8 cellular contexts compared by ENCODE assay signal in the genomic region with DNA sequence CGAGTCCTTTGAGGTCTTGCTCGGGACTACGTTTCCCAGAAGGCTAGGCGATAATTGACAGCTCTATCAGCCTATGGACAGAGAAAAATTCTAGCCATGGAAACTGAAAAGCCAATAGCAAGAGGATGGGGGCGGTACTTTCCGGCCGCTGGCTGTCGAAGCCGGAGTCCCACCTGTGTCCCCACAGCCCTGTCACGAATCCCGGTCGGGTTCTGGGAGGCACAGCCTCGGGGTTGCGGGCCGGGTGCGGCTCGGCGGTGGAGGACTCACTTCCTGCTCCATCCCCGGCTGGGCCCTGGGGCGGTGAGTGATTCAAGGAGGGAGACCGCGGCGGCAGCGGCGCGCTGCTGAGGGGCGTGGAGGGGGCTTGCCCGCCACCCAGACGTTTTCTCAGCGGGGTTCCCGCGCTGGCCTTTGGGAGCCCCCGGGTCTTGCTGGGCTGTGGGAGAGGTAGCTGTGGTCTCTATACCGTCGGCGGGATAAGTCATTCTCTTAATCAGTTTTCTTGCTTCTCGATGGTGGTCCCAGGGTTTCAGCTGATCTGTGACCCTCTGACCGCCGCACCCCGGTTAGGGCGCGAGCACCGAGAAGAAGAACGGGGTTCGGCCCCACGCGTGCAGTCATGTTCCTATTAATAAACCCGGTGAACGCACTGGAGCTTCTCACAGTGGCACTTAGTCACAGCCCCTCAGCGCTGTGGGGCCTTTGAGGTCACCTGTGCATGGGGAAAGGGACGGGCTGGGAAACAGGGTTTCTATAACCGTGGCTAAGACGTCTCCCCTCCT. TPM values are rescaled to one million over a fixed set of nuclear protein-coding genes. Genes with fewer than 3 reads are reported as not detected.
DNase-seq lines count a peak whose midpoint lies in the region; ATAC-seq and TF ChIP-seq lines count a peak whose summit lies in the region.

Gene ZNF774 (plus strand): TSS at position 176 of the 785 bp plus-strand sequence. CDS start 2,377 bp downstream, outside the sequence.

- intact Hi-C loops in IMR-90 (cut with micrococcal nuclease), result no loop called here
- intact Hi-C loops in OCI-LY7 (cut with micrococcal nuclease; ENCODE audit: unreplicated experiment), result loop anchor here (2.0 kb wide), 1 partner anchor 122 kb away; no protein-coding TSS in a partner anchor

- H2AFZ ChIP-seq in IMR-90 (replicated peaks; ENCODE audit: low read length, poor library complexity) (peak within 1 kb of the TSS; percentile 95), OCI-LY7 (ENCODE audit: low read length) (peak within 1 kb of the TSS; percentile 88)

- BruUV-seq in IMR-90 (replicated peaks; lab: Mats Ljungman, UMichigan) (no TSS peak), OCI-LY7 (replicated peaks; lab: Mats Ljungman, UMichigan) (no TSS peak)

- no peak within 1 kb of the TSS for H3K18ac ChIP-seq in IMR-90 (ENCODE audit: low read depth, low read length)

- peak within 1 kb of the TSS in 1 of 2 experiments; percentile 81; a peak in 2 of 4 replicates for H4K8ac ChIP-seq in IMR-90 (ENCODE audit: low read depth in 2 of 2, low read length in 2 of 2)

- dilution Hi-C loops in IMR-90 (cut with HindIII; ENCODE audit: low sequenced_read_pairs, unreplicated experiment), result no loop called here

- H3K4me3 ChIP-seq in IMR-90 (ENCODE audit: insufficient read depth, low read depth, low read length) (peak within 1 kb of the TSS; percentile 79), OCI-LY7 (ENCODE audit: low read depth, low read length, poor library complexity, severe bottlenecking) (peak within 1 kb of the TSS; percentile 75), esophagus (ENCODE audit: low read depth in 1 of 2, low read length in 2 of 2) (peak within 1 kb of the TSS; percentile 75 to 78), mucosa of stomach (ENCODE audit: low read length) (peak within 1 kb of the TSS; percentile 75)

- no peak within 1 kb of the TSS for H3K23ac ChIP-seq in IMR-90 (ENCODE audit: low read depth, low read length)

- H2AK9ac ChIP-seq in IMR-90 (replicated peaks; ENCODE audit: low read depth, low read length, poor library complexity), result no peak within 1 kb of the TSS

- TF ChIP-seq RAD21 in IMR-90 (IDR thresholded peaks at IDR 0.05; ENCODE audit: low read length), result no peak

- POLR2A ChIA-PET in IMR-90 (lab: Charles Lee; ENCODE audit: unreplicated experiment), result no interaction called here
- POLR2A ChIA-PET in OCI-LY7 (lab: Charles Lee), result interaction anchor here (0.6 to 1.6 kb wide), 4 partner anchors 25 to 245 kb away, joined by 3 to 9 read pairs (median 3); no protein-coding TSS in a partner anchor

- TF ChIP-seq CTCF in IMR-90 (conservative IDR thresholded peaks at IDR 0.05; ENCODE audit: low read depth, low read length), result no peak
- no peak for TF ChIP-seq CTCF in OCI-LY7 (conservative IDR thresholded peaks at IDR 0.05; ENCODE audit: low read length)

- no peak within 1 kb of the TSS for H3K4ac ChIP-seq in IMR-90 (ENCODE audit: low read depth, low read length)

- H3K27ac ChIP-seq in IMR-90 (ENCODE audit: insufficient read depth, low read length) (no peak within 1 kb of the TSS; the same call in 1 of the 2 replicates), OCI-LY7 (ENCODE audit: low read depth, low read length, poor library complexity, severe bottlenecking) (no peak within 1 kb of the TSS), esophagus (ENCODE audit: low read depth in 2 of 2, low read length in 1 of 2) (peak within 1 kb of the TSS; percentile 25 to 79)

- H2BK15ac ChIP-seq in IMR-90 (ENCODE audit: low read depth, low read length), result no peak within 1 kb of the TSS

- 0 out of 2 replicates have a peak, but pooled peaks have one; percentile 24 for TF ChIP-seq POLR2A in IMR-90 (IDR thresholded peaks at IDR 0.05; ENCODE audit: low read depth, low read length)

- peak within 1 kb of the TSS; percentile 89 for H3K4me2 ChIP-seq in IMR-90 (ENCODE audit: low read depth, low read length)
- peak within 1 kb of the TSS; percentile 90 for H3K4me2 ChIP-seq in OCI-LY7 (ENCODE audit: low read length)

- no peaks in the 10 kb centered on the region for H3K27me3 ChIP-seq in IMR-90 (ENCODE audit: control insufficient read depth, insufficient read depth, low read length)
- no peaks in the 10 kb centered on the region for H3K27me3 ChIP-seq in esophagus (ENCODE audit: control insufficient read depth in 1 of 2, insufficient read depth in 2 of 2, low read length in 2 of 2)
- no peaks in the 10 kb centered on the region for H3K27me3 ChIP-seq in mucosa of stomach (ENCODE audit: control insufficient read depth, insufficient read depth, low read length)

- no peak within 1 kb of the TSS for H3K14ac ChIP-seq in IMR-90 (replicated peaks; ENCODE audit: low read depth, low read length)

- no peaks in the 10 kb centered on the region for H3K9me2 ChIP-seq in OCI-LY7 (ENCODE audit: insufficient read depth, low read length)

- H3K9me3 ChIP-seq in IMR-90 (ENCODE audit: control insufficient read depth, insufficient read depth, low read length), result no peaks in the 10 kb centered on the region
- no peaks in the 10 kb centered on the region for H3K9me3 ChIP-seq in OCI-LY7 (ENCODE audit: low read length)
- H3K9me3 ChIP-seq in esophagus (ENCODE audit: control insufficient read depth in 2 of 2, insufficient read depth in 1 of 2, low read depth in 1 of 2, low read length in 1 of 2), result no peaks in the 10 kb centered on the region
- H3K9me3 ChIP-seq in mucosa of stomach (ENCODE audit: control insufficient read depth, low read length), result no peaks in the 10 kb centered on the region

- no peaks in the 10 kb centered on the region for H3K79me1 ChIP-seq in IMR-90 (ENCODE audit: low read depth in 1 of 2, low read length in 2 of 2)

- DNase-seq in DMS 273 treated with DMSO at 0.1 percent for 48 hours (lab: John Stamatoyannopoulos, UW), result peak; percentile 81
- DNase-seq in IMR-90, result peak; percentile 94
- DNase-seq in OCI-LY7 (ENCODE audit: low spot score), result peak; percentile 98
- peak; percentile 81 for DNase-seq in activated T-cell treated with anti-CD3 and anti-CD28 coated beads for 4 hours
- DNase-seq in stimulated activated CD8-positive, alpha-beta memory T cell treated with anti-CD3 and anti-CD28 coated beads, Interleukin-4, amount 100 ng/mL, for 48 hours, result peak; percentile 93

- no peak within 1 kb of the TSS for H4K91ac ChIP-seq in IMR-90 (ENCODE audit: insufficient read depth, low read depth, low read length)

- H3K56ac ChIP-seq in IMR-90 (ENCODE audit: extremely low read depth, insufficient read depth, low read length), result no peak within 1 kb of the TSS

- H2BK5ac ChIP-seq in IMR-90 (ENCODE audit: low read depth, low read length, poor library complexity, severe bottlenecking), result no peak within 1 kb of the TSS

- no peaks in the 10 kb centered on the region for H3K9me1 ChIP-seq in IMR-90 (ENCODE audit: insufficient read depth, low read length)

- in situ Hi-C loops in IMR-90 (cut with MboI; ENCODE audit: low sequenced_read_pairs), result no loop called here

- no peak within 1 kb of the TSS for H2BK20ac ChIP-seq in IMR-90 (ENCODE audit: low read depth, low read length)

- CTCF ChIA-PET in IMR-90 (lab: Yijun Ruan, JAX), result interaction anchor here (1.0 kb wide), 1 partner anchor 10 kb away, joined by 3 read pairs; no protein-coding TSS in a partner anchor
- CTCF ChIA-PET in OCI-LY7 (lab: Charles Lee; ENCODE audit: unreplicated experiment), result no interaction called here

- H2BK120ac ChIP-seq in IMR-90 (ENCODE audit: low read depth, low read length), result no peak within 1 kb of the TSS

- H4K20me1 ChIP-seq in IMR-90 (ENCODE audit: insufficient read depth, low read length) (no peaks in the 10 kb centered on the region), OCI-LY7 (ENCODE audit: insufficient read depth, low read length) (no peaks in the 10 kb centered on the region)

- H3K36me3 ChIP-seq in IMR-90 (ENCODE audit: control insufficient read depth, insufficient read depth, low read length), result no peaks in the 10 kb centered on the region
- H3K36me3 ChIP-seq in OCI-LY7 (ENCODE audit: insufficient read depth, low read length), result no peaks in the 10 kb centered on the region
- H3K36me3 ChIP-seq in esophagus (ENCODE audit: control insufficient read depth in 2 of 2, insufficient read depth in 2 of 2, low read length in 1 of 2), result no peaks in the 10 kb centered on the region
- H3K36me3 ChIP-seq in mucosa of stomach (ENCODE audit: control insufficient read depth, insufficient read depth, low read length), result no peaks in the 10 kb centered on the region

- H3K4me1 ChIP-seq in IMR-90 (ENCODE audit: control insufficient read depth, insufficient read depth, low read length), result no peaks in the 10 kb centered on the region
- peaks cover 4% of the 10 kb centered on the region for H3K4me1 ChIP-seq in OCI-LY7 (ENCODE audit: insufficient read depth, low read length, poor library complexity, severe bottlenecking)
- H3K4me1 ChIP-seq in esophagus (ENCODE audit: control insufficient read depth in 2 of 2, insufficient read depth in 2 of 2, low read length in 1 of 2), result peaks cover 0 to 6% of the 10 kb centered on the region in 2 donors
- H3K4me1 ChIP-seq in mucosa of stomach (ENCODE audit: control insufficient read depth, insufficient read depth, low read length), result peaks cover 6% of the 10 kb centered on the region

- no peak within 1 kb of the TSS for H2AK5ac ChIP-seq in IMR-90 (ENCODE audit: low read depth, low read length)

- 2% methylated on average over 25 of the region's 53 CpGs; no CpG with 5 or more reads in 1 of the 2 experiments for WGBS in IMR-90 (ENCODE audit: extremely low coverage in 2 of 2, insufficient read length in 1 of 2), 2 experiments
- 1% methylated on average over 53 of the region's 53 CpGs for WGBS in esophagus, 2 donors

- H3K79me2 ChIP-seq in OCI-LY7 (ENCODE audit: insufficient read depth, low read depth, low read length), result no peaks in the 10 kb centered on the region

- ATAC-seq in GM21529 (IDR thresholded peaks at IDR 0.05; ENCODE audit: unreplicated experiment) (peak; percentile 100), IMR-90 (ENCODE audit: low read depth) (peak; percentile 100)

- H3K9ac ChIP-seq in IMR-90 (ENCODE audit: low read depth, low read length), result peak within 1 kb of the TSS; percentile 45
- peak within 1 kb of the TSS; percentile 92 for H3K9ac ChIP-seq in mucosa of stomach (ENCODE audit: low read length)

- H4K5ac ChIP-seq in IMR-90 (ENCODE audit: low read depth, low read length), result no peak within 1 kb of the TSS

RNA-seq across cellular contexts. Expression of gene ZNF774, which starts in this region (rescaled TPM):
- total RNA-seq in IMR-90 (2012; rRNA removed) (1.1 TPM in 2 replicates), OCI-LY7 (2022) (1.3 and 1.6 TPM in 2 replicates)
- polyA plus RNA-seq in IMR-90 (2012; rRNA removed) (0.90 and 0.91 TPM in 2 replicates), esophagus (1 to 10 TPM in 1 of 2 donors, under 1 TPM in 1; 0.80 to 1.5 TPM)
- polyA plus RNA-seq in IMR-90 (2012; cell fraction: cytosol; rRNA removed), result 0.42 and 0.88 TPM in 2 replicates
- 0.40 and 1.8 TPM in 2 replicates for polyA plus RNA-seq in IMR-90 (2012; cell fraction: nucleus; rRNA removed; ENCODE audit: low replicate concordance)
- 0.49 and 1.2 TPM in 2 replicates for total RNA-seq in OCI-LY7 (2014; rRNA removed; shearing (Covaris generic))

Comparison
In these comparisons a context has a peak if more than half of its experiments do, and no peak if none do; other contexts are left out.
1. H3K27ac ChIP-seq: peak in esophagus (2 of 2); none in IMR-90 (single experiment) and OCI-LY7 (single experiment).
2. Peak in every context shown above with its lines, with median percentiles within 50 percentile points of each other: DNase-seq and H3K4me3 ChIP-seq.